ENCODE assay signal across 10 cellular contexts in the genomic region with DNA sequence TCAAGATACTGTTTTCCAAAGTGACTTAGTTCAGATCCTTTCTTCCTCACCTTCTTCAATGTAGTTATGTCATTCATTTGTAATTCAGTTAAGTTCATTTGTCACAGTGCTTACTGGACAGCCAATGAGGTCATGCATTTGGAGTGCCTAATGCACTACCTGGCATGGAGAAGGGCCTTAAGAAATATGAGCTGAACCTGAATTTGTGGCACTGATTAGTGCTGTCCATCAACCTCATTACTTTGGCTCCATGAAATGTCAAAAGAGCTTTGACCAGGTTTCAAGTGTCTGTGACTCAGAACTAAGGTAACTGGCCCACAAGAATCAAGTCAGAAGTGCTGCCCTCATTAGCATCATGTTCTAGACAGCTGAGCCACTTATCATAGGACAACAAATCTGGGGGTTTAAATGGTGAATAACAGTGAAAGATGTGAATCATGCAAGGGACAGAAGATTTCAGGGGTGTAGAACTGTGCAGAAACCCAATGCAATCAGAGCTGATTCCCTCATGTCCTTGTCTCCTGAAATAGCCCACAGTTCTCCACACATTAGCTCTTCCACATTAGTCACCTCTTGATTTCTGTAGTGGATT. TPM values are rescaled to one million over a fixed set of nuclear protein-coding genes. Genes with fewer than 3 reads are reported as not detected.
DNase-seq lines count a peak whose midpoint lies in the region; ATAC-seq and TF ChIP-seq lines count a peak whose summit lies in the region.
"Had no signal": no experiment of that assay in that cellular context is flagged by ENCODE, and none has a peak within 500 bp of the region (broad histone marks: within the 10 kb centered on the region; RNA-seq: fewer than 3 reads in every experiment).

No MANE protein-coding gene starts in this region.

- H3K4me1 ChIP-seq in right atrium auricular region (no peaks in the 10 kb centered on the region), adrenal gland (replicated peaks in 1 of 2) (no peaks in the 10 kb centered on the region)
- H3K4me1 ChIP-seq: colonic mucosa had no signal

- intact Hi-C loops in dendritic cell treated with granulocyte-macrophage colony-stimulating factor and Interleukin-4, amounts not matched to agents 40 ng/mL and 50 ng/mL, for 4 days (cut with micrococcal nuclease) = no loop called here
- intact Hi-C loops in adrenal gland (cut with DNase I) = no loop called here

- peaks cover 3% of the 10 kb centered on the region for H3K27me3 Mint-ChIP-seq in dendritic cell treated with granulocyte-macrophage colony-stimulating factor and Interleukin-4, amounts not matched to agents 40 ng/mL and 50 ng/mL, for 4 days

- no peaks in the 10 kb centered on the region for H3K36me3 ChIP-seq in right atrium auricular region
- no peaks in the 10 kb centered on the region for H3K36me3 ChIP-seq in adrenal gland (replicated peaks in 1 of 2)
- H3K36me3 ChIP-seq: colonic mucosa had no signal

- peak overlapping the region; percentile 59 for H3K27ac Mint-ChIP-seq in dendritic cell treated with granulocyte-macrophage colony-stimulating factor and Interleukin-4, amounts not matched to agents 40 ng/mL and 50 ng/mL, for 4 days

- no peak for TF ChIP-seq POLR2A in adrenal gland (IDR thresholded peaks at IDR 0.05)

- DNase-seq in right atrium auricular region (ENCODE audit: low spot score) (no peak), NCI-H187 (lab: John Stamatoyannopoulos, UW) (no peak), NCI-H345 treated with DMSO at 0.1 percent for 48 hours (lab: John Stamatoyannopoulos, UW; ENCODE audit: unreplicated experiment) (no peak), adrenal gland (no peak)
- DNase-seq: activated CD4-positive, alpha-beta T cell treated with anti-CD3 and anti-CD28 coated beads, Interleukin-2, amount 50 U/mL, for 4 hours; colonic mucosa had no signal

- H3K9me3 Mint-ChIP-seq in dendritic cell treated with granulocyte-macrophage colony-stimulating factor and Interleukin-4, amounts not matched to agents 40 ng/mL and 50 ng/mL, for 4 days = no peaks in the 10 kb centered on the region

- peaks cover 28% of the 10 kb centered on the region for H3K4me1 Mint-ChIP-seq in dendritic cell treated with granulocyte-macrophage colony-stimulating factor and Interleukin-4, amounts not matched to agents 40 ng/mL and 50 ng/mL, for 4 days (ENCODE audit: low read depth)

- TF ChIP-seq CTCF in right atrium auricular region (IDR thresholded peaks at IDR 0.05) = no peak
- TF ChIP-seq CTCF in adrenal gland (IDR thresholded peaks at IDR 0.05) = no peak

- no peak overlapping the region for H3K27ac ChIP-seq in right atrium auricular region
- H3K27ac ChIP-seq in adrenal gland = no peak overlapping the region
- H3K27ac ChIP-seq: colonic mucosa had no signal

- ATAC-seq in GM18858 (IDR thresholded peaks at IDR 0.05; ENCODE audit: unreplicated experiment) = peak; percentile 35
- peak; percentile 49 for ATAC-seq in GM21423 (IDR thresholded peaks at IDR 0.05; ENCODE audit: unreplicated experiment)
- ATAC-seq in HG03108 (IDR thresholded peaks at IDR 0.05; ENCODE audit: unreplicated experiment) = peak; percentile 41

- H3K27me3 ChIP-seq in right atrium auricular region (no peaks in the 10 kb centered on the region), adrenal gland (no peaks in the 10 kb centered on the region)
- H3K27me3 ChIP-seq: colonic mucosa had no signal

- H3K9me3 ChIP-seq in right atrium auricular region = no peaks in the 10 kb centered on the region
- H3K9me3 ChIP-seq in adrenal gland (replicated peaks in 1 of 3) = no peaks in the 10 kb centered on the region
- H3K9me3 ChIP-seq: colonic mucosa had no signal

- no peaks in the 10 kb centered on the region for H3K36me3 Mint-ChIP-seq in dendritic cell treated with granulocyte-macrophage colony-stimulating factor and Interleukin-4, amounts not matched to agents 40 ng/mL and 50 ng/mL, for 4 days (ENCODE audit: low read depth)

- H3K4me3 Mint-ChIP-seq in dendritic cell treated with granulocyte-macrophage colony-stimulating factor and Interleukin-4, amounts not matched to agents 40 ng/mL and 50 ng/mL, for 4 days = no peak overlapping the region

- H3K4me3 ChIP-seq in right atrium auricular region (no peak overlapping the region), adrenal gland (no peak overlapping the region)
- H3K4me3 ChIP-seq: colonic mucosa had no signal

RNA-seq across cellular contexts. Expression of a gene that starts 38.5 kb away (rescaled TPM):
- total RNA-seq in right atrium auricular region (1 to 10 TPM; 2.3 to 4.8 TPM), adrenal gland (10 to 100 TPM in 3 of 8 donors, 1 to 10 TPM in 5; 2.7 to 11.4 (median 3.8) TPM)
- polyA plus RNA-seq in adrenal gland = 1 to 10 TPM; 1.9 to 2.8 (median 2.2) TPM
